In the genomic region with DNA sequence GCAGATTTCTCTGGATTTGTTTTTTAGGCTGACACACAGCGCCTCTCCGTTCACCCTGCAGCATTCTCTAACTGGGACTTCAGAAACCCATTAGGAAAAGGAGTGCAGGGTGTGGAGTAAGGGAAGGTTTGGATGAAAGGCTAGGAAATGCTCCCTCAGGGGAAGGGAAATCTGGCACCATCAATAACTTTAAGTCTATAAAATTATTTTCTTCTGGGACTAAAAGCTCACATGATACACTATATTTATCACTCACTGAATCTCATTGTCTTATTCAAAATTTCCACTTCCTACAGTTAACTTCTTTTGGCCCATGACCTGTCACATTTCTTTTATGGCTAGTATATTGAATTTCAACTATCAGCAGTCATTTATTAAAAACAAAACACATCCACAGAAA, we compare ENCODE assay signal across 25 cellular contexts. TPM values are rescaled to one million over a fixed set of nuclear protein-coding genes. Genes with fewer than 3 reads are reported as not detected.
A peak's percentile ranks its signal among the peaks of the same experiment; 100 is the strongest.
DNase-seq lines count a peak whose midpoint lies in the region; ATAC-seq and TF ChIP-seq lines count a peak whose summit lies in the region.
"Had no signal": no experiment of that assay in that cellular context is flagged by ENCODE, and none has a peak within 500 bp of the region (broad histone marks: within the 10 kb centered on the region; RNA-seq: fewer than 3 reads in every experiment).

No MANE protein-coding gene starts in this region.

- no peaks in the 10 kb centered on the region for H4K20me1 ChIP-seq in smooth muscle cell (ENCODE audit: low read depth)
- H4K20me1 ChIP-seq: BLaER1 had no signal

- H3F3A ChIP-seq in smooth muscle cell (ENCODE audit: low read depth) = no peaks in the 10 kb centered on the region

- H3K36me3 ChIP-seq in rectal smooth muscle tissue (ENCODE audit: control insufficient read depth, insufficient read depth, low read length) = no peaks in the 10 kb centered on the region
- no peaks in the 10 kb centered on the region for H3K36me3 ChIP-seq in smooth muscle cell (ENCODE audit: low read depth)
- H3K36me3 ChIP-seq: BE2C, BLaER1 had no signal

- no peak for ATAC-seq in GM19463 (IDR thresholded peaks at IDR 0.05; ENCODE audit: unreplicated experiment)
- ATAC-seq in stimulated activated naive CD8-positive, alpha-beta T cell treated with anti-CD3 and anti-CD28 coated beads, Interleukin-15, Interleukin-2, amounts not matched to agents 100 U/mL and 50 U/mL, for 24 hours = no peak
- ATAC-seq: GM12878 had no signal

- in situ Hi-C loops in SK-MEL-5 (cut with HindIII; ENCODE audit: low pct_unique_long_range_greater_than_20kb, low sequenced_read_pairs) = no loop called here

- no peaks in the 10 kb centered on the region for H3K79me2 ChIP-seq in smooth muscle cell (ENCODE audit: low read depth)

- H3K9ac ChIP-seq in rectal smooth muscle tissue (ENCODE audit: low read length) (no peak overlapping the region), smooth muscle cell (ENCODE audit: low read depth) (no peak overlapping the region)
- H3K9ac ChIP-seq: BLaER1 had no signal

- WGBS in smooth muscle cell (ENCODE audit: low lambda C conversion rate) = 60% methylated on average over 2 of the region's 2 CpGs

- no peak overlapping the region for H3K4me2 ChIP-seq in smooth muscle cell
- H3K4me2 ChIP-seq: BLaER1 had no signal

- TF ChIP-seq CTCF in smooth muscle cell (IDR thresholded peaks at IDR 0.05; ENCODE audit: borderline replicate concordance, insufficient read depth, poor library complexity, severe bottlenecking) = no peak

- H3K9me3 ChIP-seq in smooth muscle cell (replicated peaks; ENCODE audit: low read depth) = no peaks in the 10 kb centered on the region
- H3K9me3 ChIP-seq: BE2C, BLaER1, Caco-2 had no signal

- H3K4me1 ChIP-seq in rectal smooth muscle tissue (ENCODE audit: control insufficient read depth, insufficient read depth, low read length) (peaks cover 18% of the 10 kb centered on the region), smooth muscle cell (ENCODE audit: low read depth) (no peaks in the 10 kb centered on the region)
- H3K4me1 ChIP-seq: BE2C, BLaER1, Caco-2 had no signal

- H3K27me3 ChIP-seq in rectal smooth muscle tissue (ENCODE audit: control insufficient read depth, insufficient read depth, low read length) (no peaks in the 10 kb centered on the region), smooth muscle cell (ENCODE audit: low read depth) (peaks cover 84% of the 10 kb centered on the region)
- H3K27me3 ChIP-seq: BE2C, BLaER1 had no signal

- no peak overlapping the region for H3K4me3 ChIP-seq in rectal smooth muscle tissue (ENCODE audit: low read length)
- no peak overlapping the region for H3K4me3 ChIP-seq in smooth muscle cell
- H3K4me3 ChIP-seq: BLaER1, GM12878 had no signal

- H3K27ac ChIP-seq in rectal smooth muscle tissue (ENCODE audit: low read depth, low read length) (peak overlapping the region; percentile 30), smooth muscle cell (ENCODE audit: low read depth) (no peak overlapping the region)
- H3K27ac ChIP-seq: BLaER1 had no signal

- peak; percentile 74 for DNase-seq in COLO829 (ENCODE audit: low spot score)
- peak; percentile 80 for DNase-seq in SK-MEL-5 (ENCODE audit: low read depth, low spot score)
- DNase-seq in foreskin melanocyte = peak; percentile 83
- no peak for DNase-seq in DMS153 treated with DMSO at 0.1 percent for 48 hours (lab: John Stamatoyannopoulos, UW; ENCODE audit: unreplicated experiment)
- DNase-seq in smooth muscle cell (lab: John Stamatoyannopoulos, UW; ENCODE audit: unreplicated experiment) = no peak
- no peak for DNase-seq in stimulated activated naive CD8-positive, alpha-beta T cell treated with anti-CD3 and anti-CD28 coated beads, Interleukin-15, Interleukin-2, amounts not matched to agents 100 U/mL and 50 U/mL, for 24 hours
- DNase-seq: 8988T; ACHN; BE2C; C1 segment of cervical spinal cord; Caco-2; Calu3; CD4-positive, alpha-beta memory T cell; CD4-positive, CD25-positive, alpha-beta regulatory T cell; CD8-positive, alpha-beta memory T cell; DMS53; DND-41; EL; GDM1 had no signal

- no peak overlapping the region for H2AFZ ChIP-seq in smooth muscle cell (ENCODE audit: low read depth)

RNA-seq across cellular contexts. Expression of gene HLX, which starts 45.8 kb away (rescaled TPM):
- 4.9 and 5.3 TPM in 2 replicates for total RNA-seq in SK-MEL-5 (2014; rRNA removed; shearing (Covaris generic))
- polyA plus RNA-seq in SK-MEL-5 (2015; cell fraction: cytosol; rRNA removed) = 9.4 and 11.7 TPM in 2 replicates
- polyA plus RNA-seq in SK-MEL-5 (2015; cell fraction: nucleus; rRNA removed) = 6.1 and 7.8 TPM in 2 replicates
- total RNA-seq in smooth muscle cell = 0.58 and 3.2 TPM in 2 replicates
- polyA plus RNA-seq in smooth muscle cell = 2.5 and 4.0 TPM in 2 replicates
- total RNA-seq: A673; Caco-2; CD8-positive, alpha-beta memory T cell; G401 had no signal
- polyA plus RNA-seq: CD4-positive, alpha-beta memory T cell; CD4-positive, CD25-positive, alpha-beta regulatory T cell; CD8-positive, alpha-beta memory T cell had no signal

RNA-seq across cellular contexts. Expression of gene MTARC1, which starts 46.7 kb away (rescaled TPM):
- 0.61 and 1.6 TPM in 2 replicates for total RNA-seq in SK-MEL-5 (2014; rRNA removed; shearing (Covaris generic))
- polyA plus RNA-seq in SK-MEL-5 (2015; cell fraction: cytosol; rRNA removed) = 0.25 and 0.67 TPM in 2 replicates
- 0.54 TPM in 1 of 2 replicates, not detected in the other for polyA plus RNA-seq in SK-MEL-5 (2015; cell fraction: nucleus; rRNA removed)
- 0.18 and 2.3 TPM in 2 replicates for total RNA-seq in smooth muscle cell
- polyA plus RNA-seq in smooth muscle cell = 0.28 and 0.83 TPM in 2 replicates
- total RNA-seq: CD4-positive, alpha-beta memory T cell; CD4-positive, CD25-positive, alpha-beta regulatory T cell; CD8-positive, alpha-beta memory T cell; G401 had no signal
- polyA plus RNA-seq: CD4-positive, alpha-beta memory T cell; CD4-positive, CD25-positive, alpha-beta regulatory T cell; CD8-positive, alpha-beta memory T cell had no signal

Comparison
In these comparisons a context has a peak if more than half of its experiments do, and no peak if none do; other contexts are left out.
1. DNase-seq: peak in COLO829 (single experiment), SK-MEL-5 (single experiment) and foreskin melanocyte (single experiment); none in DMS153 treated with DMSO at 0.1 percent for 48 hours (single experiment), smooth muscle cell (single experiment) and stimulated activated naive CD8-positive, alpha-beta T cell treated with anti-CD3 and anti-CD28 coated beads, Interleukin-15, Interleukin-2, amounts not matched to agents 100 U/mL and 50 U/mL, for 24 hours (single experiment).